In the genomic region with DNA sequence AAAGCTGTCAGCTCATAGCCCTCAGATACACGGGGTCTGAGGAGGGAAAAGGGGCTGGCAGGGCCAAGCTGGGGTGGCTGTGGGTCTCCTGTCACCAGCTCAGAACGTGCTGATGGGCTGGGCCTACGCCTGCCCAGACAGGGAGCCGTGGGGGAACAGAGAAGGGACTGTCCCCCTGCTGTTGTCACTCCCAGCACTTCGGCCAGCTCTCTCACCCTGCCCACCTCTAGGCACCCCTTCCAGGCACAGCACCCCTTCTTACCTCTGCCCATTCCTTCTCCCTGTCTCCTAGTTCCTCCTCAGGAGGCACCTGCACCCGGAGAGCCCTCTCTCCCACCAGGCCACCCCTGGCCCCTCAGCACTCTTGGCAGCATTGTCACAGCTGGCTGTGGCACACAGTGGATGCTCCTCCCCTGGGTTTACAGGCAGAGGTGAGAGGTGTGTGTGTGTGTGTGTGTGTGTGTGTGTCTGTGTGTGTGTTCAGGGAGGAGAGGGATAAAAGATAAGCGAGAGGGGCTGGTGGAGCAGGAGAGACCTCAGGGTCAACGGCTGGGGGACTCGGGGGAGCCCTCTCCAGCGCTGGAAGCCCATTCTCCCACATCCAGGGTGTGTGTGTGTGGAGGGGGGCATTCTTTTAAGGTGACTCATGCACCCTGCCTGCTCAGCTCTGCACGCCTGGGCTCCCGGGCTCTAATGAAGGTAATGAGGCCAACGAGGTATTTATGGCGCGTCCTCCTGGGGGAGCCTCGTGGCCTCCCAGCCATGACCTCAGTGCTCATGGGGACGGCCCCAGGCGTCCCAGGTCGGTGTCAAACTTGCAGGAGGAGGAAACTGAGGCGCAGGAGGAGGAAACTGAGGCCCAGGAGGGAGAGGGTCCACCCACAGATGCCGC, we compare ENCODE assay signal across 9 cellular contexts.
DNase-seq lines count a peak whose midpoint lies in the region; ATAC-seq and TF ChIP-seq lines count a peak whose summit lies in the region.
"Had no signal": no experiment of that assay in that cellular context is flagged by ENCODE, and none has a peak within 500 bp of the region (broad histone marks: within the 10 kb centered on the region; RNA-seq: fewer than 3 reads in every experiment).

No MANE protein-coding gene starts in this region.

- RAD21 ChIA-PET in HCT116 (lab: Charles Lee; ENCODE audit: low non-redundant PET in 1 of 2, low total read pairs in 2 of 2, uncharacterized antibody in 2 of 2, unreplicated experiment in 2 of 2), result interaction anchor here (0.6 to 0.9 kb wide), 4 partner anchors 10 to 841 kb away, joined by 3 to 4 read pairs (median 3); no protein-coding TSS in a partner anchor

- peak overlapping the region in 1 of 2 experiments; percentile 35; a peak in 2 of 4 replicates for H3K4me3 ChIP-seq in HCT116 (replicated peaks in 1 of 2; ENCODE audit: low read depth in 1 of 2, low read length in 2 of 2)
- H3K4me3 ChIP-seq: skin epidermis had no signal

- H3K9ac ChIP-seq in HCT116 (ENCODE audit: low read length), result peak overlapping the region; percentile 53

- ATAC-seq in HCT116 (peak; percentile 75), HG02852 (IDR thresholded peaks at IDR 0.05; ENCODE audit: unreplicated experiment) (no peak)

- H3K27ac ChIP-seq in HCT116 (ENCODE audit: low read depth, low read length) (peak overlapping the region; percentile 66), substantia nigra (ENCODE audit: low read depth, low read length, poor library complexity, severe bottlenecking) (no peak overlapping the region)

- H3K4me1 ChIP-seq in HCT116 (ENCODE audit: control insufficient read depth in 1 of 2, insufficient read depth in 2 of 2, low read length in 2 of 2), result peaks cover 36 to 44% of the 10 kb centered on the region in 2 experiments

- no peaks in the 10 kb centered on the region for H3K9me2 ChIP-seq in HCT116 (ENCODE audit: insufficient read depth)

- no peak for TF ChIP-seq RAD21 in HCT116 (IDR thresholded peaks at IDR 0.05; ENCODE audit: low read depth)

- H3K9me3 ChIP-seq in HCT116 (ENCODE audit: control insufficient read depth in 1 of 2, insufficient read depth in 1 of 2, low read depth in 1 of 2, low read length in 2 of 2), result no peaks in the 10 kb centered on the region

- H3K27me3 ChIP-seq in HCT116 (ENCODE audit: insufficient read depth, low read length), result no peaks in the 10 kb centered on the region

- peak overlapping the region; percentile 73 for H3K4me2 ChIP-seq in HCT116 (ENCODE audit: low read length)

- TF ChIP-seq CTCF in HCT116 (IDR thresholded peaks at IDR 0.05 in 2 of 3, conservative IDR thresholded peaks at IDR 0.05 in 1 of 3; ENCODE audit: borderline replicate concordance in 1 of 3, insufficient read depth in 1 of 3, low read depth in 2 of 3, low read length in 2 of 3), result no peak

- intact Hi-C loops in HCT116 (cut with micrococcal nuclease), result loop anchor here (5.0 kb wide), 1 partner anchor 70 kb away; no protein-coding TSS in a partner anchor

- H3K79me2 ChIP-seq in HCT116 (ENCODE audit: insufficient read depth, low read length), result no peaks in the 10 kb centered on the region

- H2AFZ ChIP-seq in HCT116 (ENCODE audit: low read depth, low read length, poor library complexity, severe bottlenecking), result peak overlapping the region; percentile 74

- peak; percentile 66 for DNase-seq in 8988T
- DNase-seq in HCT116 (ENCODE audit: low read depth, low spot score), result peak; percentile 60
- DNase-seq in astrocyte of the hippocampus (ENCODE audit: low read depth, low spot score), result peak; percentile 96
- DNase-seq in left kidney (ENCODE audit: low read depth, low spot score), result peak; percentile 84
- DNase-seq in globus pallidus (ENCODE audit: low spot score), result no peak
- DNase-seq in substantia nigra (lab: John Stamatoyannopoulos, UW), result no peak
- DNase-seq in activated CD4-positive, alpha-beta T cell treated with anti-CD3 and anti-CD28 coated beads for 48 hours, result no peak

- CTCF ChIA-PET in HCT116 (lab: Charles Lee), result interaction anchor here (1.1 kb wide), 1 partner anchor 240 kb away, joined by 3 read pairs; no protein-coding TSS in a partner anchor

- H4K20me1 ChIP-seq in HCT116 (ENCODE audit: insufficient read depth), result no peaks in the 10 kb centered on the region

- BruUV-seq in HCT116 (replicated peaks; lab: Mats Ljungman, UMichigan), result no TSS peak

- TF ChIP-seq POLR2A in HCT116 (IDR thresholded peaks at IDR 0.05; ENCODE audit: borderline replicate concordance, extremely low read depth, insufficient read depth, insufficient read length), result no peak

- POLR2A ChIA-PET in HCT116 (lab: Charles Lee), result no interaction called here

- H3K36me3 ChIP-seq in HCT116 (ENCODE audit: control insufficient read depth in 1 of 2, insufficient read depth in 2 of 2, low read length in 2 of 2), result no peaks in the 10 kb centered on the region

TF ChIP-seq in HCT116, 20 proteins besides CTCF, POLR2A, EP300 and RAD21:
- TF ChIP-seq MAX (IDR thresholded peaks at IDR 0.05) (no peak), POLR2AphosphoS5 (IDR thresholded peaks at IDR 0.05; ENCODE audit: low read depth, low read length) (no peak), ZFX (IDR thresholded peaks at IDR 0.05) (no peak), ZNF274 (IDR thresholded peaks at IDR 0.05; ENCODE audit: low read depth, low read length) (no peak)

Comparison
In these comparisons a context has a peak if more than half of its experiments do, and no peak if none do; other contexts are left out.
1. DNase-seq: peak in 8988T (single experiment), HCT116 (single experiment), astrocyte of the hippocampus (single experiment) and left kidney (single experiment); none in globus pallidus (single experiment), substantia nigra (0 of 49) and activated CD4-positive, alpha-beta T cell treated with anti-CD3 and anti-CD28 coated beads for 48 hours (single experiment).